23 cellular contexts compared by ENCODE assay signal in genomic region chr6:129033173-129033572, GRCh38.
"Had no signal": no experiment of that assay in that cellular context is flagged by ENCODE, and none has a peak within 500 bp of the region (broad histone marks: within the 10 kb centered on the region; RNA-seq: fewer than 3 reads in every experiment).

No MANE protein-coding gene starts in this region.

- H3K9me3 ChIP-seq: esophagus squamous epithelium, ovary had no signal

- H3K79me2 ChIP-seq: hepatocyte had no signal

- H3K36me3 ChIP-seq: esophagus squamous epithelium, ovary, WERI-Rb-1 had no signal

- H3K36me3 Mint-ChIP-seq: activated naive CD8-positive, alpha-beta T cell; naive thymus-derived CD4-positive, alpha-beta T cell; type B pancreatic cell had no signal

- H3K27me3 ChIP-seq: esophagus squamous epithelium, hepatocyte, ovary had no signal

- H3K27ac Mint-ChIP-seq: activated naive CD8-positive, alpha-beta T cell; naive thymus-derived CD4-positive, alpha-beta T cell; progenitor cell of endocrine pancreas; T-helper 17 cell; type B pancreatic cell had no signal

- DNase-seq: activated CD4-positive, alpha-beta T cell treated with anti-CD3 and anti-CD28 coated beads for 48 hours; activated CD4-positive, alpha-beta T cell treated with anti-CD3 and anti-CD28 coated beads, Interleukin-2, amount 50 U/mL, for 48 hours; activated CD8-positive, alpha-beta memory T cell treated with anti-CD3 and anti-CD28 coated beads for 24 hours; activated effector memory CD4-positive, alpha-beta T cell treated with Interleukin-2 at 50 U/mL for 16 hours; activated naive CD4-positive, alpha-beta T cell treated with Interleukin-2 at 50 U/mL for 16 hours; dermis blood vessel endothelial cell; effector CD8-positive, alpha-beta T cell; esophagus squamous epithelium; glutamatergic neuron; naive thymus-derived CD4-positive, alpha-beta T cell; ovary; retina; stimulated activated CD4-positive, alpha-beta T cell treated with anti-CD3 and anti-CD28 coated beads, Interleukin-2, amount 100 ng/mL, for 48 hours; stimulated activated naive CD8-positive, alpha-beta T cell treated with anti-CD3 and anti-CD28 coated beads, Interleukin-15, Interleukin-2, amounts not matched to agents 100 U/mL and 50 U/mL, for 24 hours; T-helper 17 cell; T1000; WERI-Rb-1 had no signal

- H3K4me1 Mint-ChIP-seq: naive thymus-derived CD4-positive, alpha-beta T cell had no signal

- H3K9me3 Mint-ChIP-seq: type B pancreatic cell had no signal

- H3K27me3 Mint-ChIP-seq: progenitor cell of endocrine pancreas, T-helper 17 cell, type B pancreatic cell had no signal

- H3K4me3 Mint-ChIP-seq: activated naive CD8-positive, alpha-beta T cell; naive thymus-derived CD4-positive, alpha-beta T cell; T-helper 17 cell; type B pancreatic cell had no signal

- H3K4me3 ChIP-seq: esophagus squamous epithelium, hepatocyte, lung, ovary had no signal

- H3K27ac ChIP-seq: epithelial cell of prostate, hepatocyte, ovary, WERI-Rb-1 had no signal

- H2AFZ ChIP-seq: hepatocyte had no signal
